ENCODE assay signal across 21 cellular contexts in genomic region chr7:133676805-133677370, GRCh38.
A peak's percentile ranks its signal among the peaks of the same experiment; 100 is the strongest.
DNase-seq lines count a peak whose midpoint lies in the region; ATAC-seq and TF ChIP-seq lines count a peak whose summit lies in the region.
"Had no signal": no experiment of that assay in that cellular context is flagged by ENCODE, and none has a peak within 500 bp of the region (broad histone marks: within the 10 kb centered on the region; RNA-seq: fewer than 3 reads in every experiment).

No MANE protein-coding gene starts in this region.

- H3K36me3 Mint-ChIP-seq in CD14-positive monocyte: peaks cover 4 to 6% of the 10 kb centered on the region in 2 donors
- H3K36me3 Mint-ChIP-seq: activated CD8-positive, alpha-beta memory T cell treated with anti-CD3 and anti-CD28 coated beads, Interleukin-2, amount 10 ng/mL, durations not matched to agents 7 days and 5 days; brain had no signal

- H3K4me3 ChIP-seq in choroid plexus epithelial cell (ENCODE audit: low read depth, low read length) (no peak overlapping the region), gastrocnemius medialis (no peak overlapping the region)
- H3K4me3 ChIP-seq: skin epidermis had no signal

- H3K9me3 Mint-ChIP-seq in CD14-positive monocyte: no peaks in the 10 kb centered on the region
- H3K9me3 Mint-ChIP-seq: activated naive CD8-positive, alpha-beta T cell treated with anti-CD3 and anti-CD28 coated beads, Interleukin-2, amount 10 ng/mL, durations not matched to agents 7 days and 5 days; activated T-helper 17 cell treated with anti-CD3 and anti-CD28 coated beads, Interleukin-2, amount 50 U/mL, for 72 hours; brain; nephron progenitor cell had no signal

- H3K4me1 Mint-ChIP-seq in CD14-positive monocyte: peaks cover 2% of the 10 kb centered on the region
- H3K4me1 Mint-ChIP-seq: activated CD8-positive, alpha-beta memory T cell treated with anti-CD3 and anti-CD28 coated beads, Interleukin-2, amount 10 ng/mL, durations not matched to agents 7 days and 5 days; activated naive CD8-positive, alpha-beta T cell treated with anti-CD3 and anti-CD28 coated beads, Interleukin-2, amount 10 ng/mL, durations not matched to agents 7 days and 5 days had no signal

- no peak overlapping the region for H3K4me3 Mint-ChIP-seq in CD14-positive monocyte
- H3K4me3 Mint-ChIP-seq: activated CD8-positive, alpha-beta memory T cell treated with anti-CD3 and anti-CD28 coated beads, Interleukin-2, amount 10 ng/mL, durations not matched to agents 7 days and 5 days; activated naive CD8-positive, alpha-beta T cell treated with anti-CD3 and anti-CD28 coated beads, Interleukin-2, amount 10 ng/mL, durations not matched to agents 7 days and 5 days; activated T-helper 17 cell treated with anti-CD3 and anti-CD28 coated beads, Interleukin-2, amount 50 U/mL, for 72 hours; brain; nephron progenitor cell had no signal

- no peak for ATAC-seq in gastrocnemius medialis
- ATAC-seq: activated CD8-positive, alpha-beta memory T cell treated with anti-CD3 and anti-CD28 coated beads, Interleukin-2, amount 10 ng/mL, durations not matched to agents 7 days and 5 days; activated T-helper 17 cell treated with anti-CD3 and anti-CD28 coated beads, Interleukin-2, amount 50 U/mL, for 72 hours had no signal

- DNase-seq in ELR (ENCODE audit: low read depth) (peak; percentile 48), NCI-H69 (lab: John Stamatoyannopoulos, UW) (peak; percentile 42), choroid plexus epithelial cell (ENCODE audit: low read depth) (peak; percentile 50), kidney tubule cell (ENCODE audit: low spot score) (peak; percentile 13), CD14-positive monocyte (ENCODE audit: low spot score) (no peak), gastrocnemius medialis (no peak), occipital lobe (lab: John Stamatoyannopoulos, UW) (no peak), erythroblast (lab: John Stamatoyannopoulos, UW) (no peak)
- DNase-seq: activated CD4-positive, alpha-beta T cell treated with anti-CD3 and anti-CD28 coated beads for 48 hours; activated CD8-positive, alpha-beta memory T cell treated with anti-CD3 and anti-CD28 coated beads, Interleukin-2, amount 10 ng/mL, durations not matched to agents 7 days and 5 days; activated naive CD8-positive, alpha-beta T cell treated with anti-CD3 and anti-CD28 coated beads, Interleukin-2, amount 10 ng/mL, durations not matched to agents 7 days and 5 days; GOT3; Karpas-422; midbrain; NCI-H2081 treated with DMSO at 0.1 percent for 48 hours; NCI-H510A; nephron progenitor cell; stimulated activated naive CD4-positive, alpha-beta T cell treated with Interleukin-2 at 50 U/mL for 16 hours had no signal

- no peaks in the 10 kb centered on the region for H3K36me3 ChIP-seq in gastrocnemius medialis

- TF ChIP-seq POLR2A in gastrocnemius medialis (IDR thresholded peaks at IDR 0.05): no peak
- TF ChIP-seq POLR2A in erythroblast (IDR thresholded peaks at IDR 0.05; ENCODE audit: low read length): no peak

- in situ Hi-C loops in gastrocnemius medialis (cut with MboI; ENCODE audit: low sequenced_read_pairs in 4 of 4): no loop called here

- no peak overlapping the region for H3K27ac Mint-ChIP-seq in CD14-positive monocyte
- H3K27ac Mint-ChIP-seq: activated CD8-positive, alpha-beta memory T cell treated with anti-CD3 and anti-CD28 coated beads, Interleukin-2, amount 10 ng/mL, durations not matched to agents 7 days and 5 days; activated naive CD8-positive, alpha-beta T cell treated with anti-CD3 and anti-CD28 coated beads, Interleukin-2, amount 10 ng/mL, durations not matched to agents 7 days and 5 days; activated T-helper 17 cell treated with anti-CD3 and anti-CD28 coated beads, Interleukin-2, amount 50 U/mL, for 72 hours had no signal

- intact Hi-C loops in CD14-positive monocyte (cut with micrococcal nuclease) (no loop called here), gastrocnemius medialis (cut with DNase I; ENCODE audit: low total_unique reads) (loop anchor here (1.0 kb wide), 1 partner anchor 177 kb away; no protein-coding TSS in a partner anchor)

- H3K27me3 ChIP-seq in gastrocnemius medialis: no peaks in the 10 kb centered on the region

- no peak overlapping the region for H3K27ac ChIP-seq in gastrocnemius medialis
- H3K27ac ChIP-seq: skin epidermis had no signal

- no peaks in the 10 kb centered on the region for H3K27me3 Mint-ChIP-seq in CD14-positive monocyte (ENCODE audit: low read depth in 3 of 3)
- H3K27me3 Mint-ChIP-seq: activated CD8-positive, alpha-beta memory T cell treated with anti-CD3 and anti-CD28 coated beads, Interleukin-2, amount 10 ng/mL, durations not matched to agents 7 days and 5 days; activated naive CD8-positive, alpha-beta T cell treated with anti-CD3 and anti-CD28 coated beads, Interleukin-2, amount 10 ng/mL, durations not matched to agents 7 days and 5 days; activated T-helper 17 cell treated with anti-CD3 and anti-CD28 coated beads, Interleukin-2, amount 50 U/mL, for 72 hours; brain had no signal

- peaks cover 0 to 7% of the 10 kb centered on the region in 2 donors for H3K4me1 ChIP-seq in gastrocnemius medialis

- no peaks in the 10 kb centered on the region for H3K9me3 ChIP-seq in gastrocnemius medialis

- TF ChIP-seq CTCF in choroid plexus epithelial cell (conservative IDR thresholded peaks at IDR 0.05; ENCODE audit: low read depth, low read length): no peak
- no peak for TF ChIP-seq CTCF in CD14-positive monocyte (IDR thresholded peaks at IDR 0.05)
- TF ChIP-seq CTCF in gastrocnemius medialis (IDR thresholded peaks at IDR 0.05 in 4 of 5, conservative IDR thresholded peaks at IDR 0.05 in 1 of 5): no peak

Comparison
In these comparisons a context has a peak if more than half of its experiments do, and no peak if none do; other contexts are left out.
1. DNase-seq: peak in ELR (single experiment), NCI-H69 (single experiment), choroid plexus epithelial cell (single experiment) and kidney tubule cell (single experiment); none in CD14-positive monocyte (single experiment), gastrocnemius medialis (0 of 2), occipital lobe (single experiment) and erythroblast (0 of 2).